8 cellular contexts compared by ENCODE assay signal in the genomic region with DNA sequence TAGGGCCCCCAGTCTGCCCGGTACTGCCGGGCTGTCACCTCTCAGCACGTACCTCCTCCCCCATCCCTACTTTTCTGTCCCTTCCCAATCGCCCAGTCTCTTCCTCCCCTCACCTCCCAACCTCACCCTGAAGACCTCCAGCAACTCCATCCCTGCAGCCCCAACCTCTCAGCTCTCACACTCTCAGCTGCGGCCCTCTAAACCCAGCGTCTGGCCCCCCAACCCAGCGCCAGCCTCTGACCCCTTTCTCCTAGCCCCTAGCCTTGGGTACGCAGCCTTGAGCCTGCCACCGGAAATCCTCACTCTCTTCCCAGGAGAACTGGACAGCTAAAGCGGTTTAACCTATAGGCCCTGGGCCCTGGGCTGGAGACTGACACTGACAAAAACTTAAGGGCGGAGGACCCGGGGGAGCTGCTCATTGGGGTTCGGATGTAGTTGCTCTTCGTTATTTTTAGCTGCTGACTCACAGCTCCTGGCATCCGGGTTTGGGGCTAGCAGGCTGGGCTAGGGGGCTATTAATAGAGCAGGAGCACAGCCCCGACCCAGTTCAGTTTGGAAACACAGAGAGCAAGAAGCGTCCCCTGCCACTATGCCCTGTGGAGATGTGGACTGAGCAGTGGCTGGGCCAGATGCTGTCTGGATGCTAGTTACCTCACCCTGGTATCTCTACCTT. TPM values are rescaled to one million over a fixed set of nuclear protein-coding genes. Genes with fewer than 3 reads are reported as not detected.
DNase-seq lines count a peak whose midpoint lies in the region; ATAC-seq and TF ChIP-seq lines count a peak whose summit lies in the region.

No MANE protein-coding gene starts in this region.

- H2AFZ ChIP-seq in osteoblast (ENCODE audit: low read length), result peak overlapping the region; percentile 61

- H3K36me3 ChIP-seq in Panc1 (ENCODE audit: control insufficient read depth, insufficient read depth, low read length) (no peaks in the 10 kb centered on the region), esophagus (ENCODE audit: control insufficient read depth in 2 of 2, insufficient read depth in 2 of 2, low read length in 1 of 2) (no peaks in the 10 kb centered on the region), osteoblast (ENCODE audit: insufficient read depth, low read length) (no peaks in the 10 kb centered on the region)

- H4K20me1 ChIP-seq in osteoblast (ENCODE audit: insufficient read depth, low read length), result no peaks in the 10 kb centered on the region

- no peaks in the 10 kb centered on the region for H3K79me2 ChIP-seq in osteoblast (ENCODE audit: insufficient read depth, low read length)

- no TSS peak for BruUV-seq in Panc1 (replicated peaks; lab: Mats Ljungman, UMichigan)

- no peaks in the 10 kb centered on the region for H3K27me3 ChIP-seq in Panc1 (ENCODE audit: control insufficient read depth, insufficient read depth, low read length)
- no peaks in the 10 kb centered on the region for H3K27me3 ChIP-seq in esophagus (ENCODE audit: control insufficient read depth in 1 of 2, insufficient read depth in 2 of 2, low read length in 2 of 2)
- H3K27me3 ChIP-seq in osteoblast (ENCODE audit: insufficient read depth, low read length), result no peaks in the 10 kb centered on the region

- H3K4me1 ChIP-seq in Panc1 (ENCODE audit: control insufficient read depth, insufficient read depth, low read length) (peaks cover 7% of the 10 kb centered on the region), esophagus (ENCODE audit: control insufficient read depth in 2 of 2, insufficient read depth in 2 of 2, low read length in 1 of 2) (peaks cover 0 to 5% of the 10 kb centered on the region in 2 donors), osteoblast (ENCODE audit: insufficient read depth, low read length) (peaks cover 15% of the 10 kb centered on the region)

- intact Hi-C loops in Panc1 (cut with micrococcal nuclease; ENCODE audit: unreplicated experiment), result no loop called here

- H3K27ac ChIP-seq in Panc1 (ENCODE audit: low read length) (peak overlapping the region; percentile 34; the same call in 1 of the 2 replicates), esophagus (ENCODE audit: low read depth in 2 of 2, low read length in 1 of 2) (peak overlapping the region in 1 of 2 donors; percentile 16), osteoblast (ENCODE audit: low read depth, low read length) (peak overlapping the region; percentile 16)

- no peak for ATAC-seq in Panc1
- no peak for ATAC-seq in HG03469 (IDR thresholded peaks at IDR 0.05; ENCODE audit: unreplicated experiment)
- ATAC-seq in HG03280 (IDR thresholded peaks at IDR 0.05; ENCODE audit: unreplicated experiment), result no peak

- H3K9me3 ChIP-seq in Panc1 (ENCODE audit: control insufficient read depth, insufficient read depth, low read depth, low read length), result no peaks in the 10 kb centered on the region
- no peaks in the 10 kb centered on the region for H3K9me3 ChIP-seq in esophagus (ENCODE audit: control insufficient read depth in 2 of 2, insufficient read depth in 1 of 2, low read depth in 1 of 2, low read length in 1 of 2)
- no peaks in the 10 kb centered on the region for H3K9me3 ChIP-seq in osteoblast (ENCODE audit: low read depth, low read length)

- DNase-seq in GM12865 (ENCODE audit: low read depth) (peak; percentile 51), Panc1 (ENCODE audit: low read depth, low spot score) (no peak), osteoblast (ENCODE audit: insufficient read length, low spot score, missing footprints) (peak; percentile 85), GM19238 (ENCODE audit: insufficient read length, low spot score) (no peak), epidermal melanocyte (ENCODE audit: insufficient read length, low spot score) (no peak)

- CTCF ChIA-PET in Panc1 (lab: Charles Lee), result interaction anchor here (0.7 to 1.0 kb wide), 2 partner anchors 17 to 878 kb away, joined by 3 to 16 read pairs; no protein-coding TSS in a partner anchor

- TF ChIP-seq CTCF in GM12865 (IDR thresholded peaks at IDR 0.05; ENCODE audit: insufficient read depth, low read depth, low read length, missing control alignments) (no peak), Panc1 (IDR thresholded peaks at IDR 0.05) (no peak), osteoblast (IDR thresholded peaks at IDR 0.05; ENCODE audit: extremely low read depth, low read depth, low read length) (no peak)

- H3K4me3 ChIP-seq in GM12865 (ENCODE audit: low read depth, low read length), result peak overlapping the region; percentile 62
- H3K4me3 ChIP-seq in Panc1 (ENCODE audit: low read depth in 2 of 2, low read length in 2 of 2), result peak overlapping the region; percentile 75 to 93
- H3K4me3 ChIP-seq in esophagus (ENCODE audit: low read depth in 1 of 2, low read length in 2 of 2), result peak overlapping the region; percentile 57 to 68
- peak overlapping the region; percentile 83 for H3K4me3 ChIP-seq in osteoblast (ENCODE audit: insufficient read depth, low read length)

- peak overlapping the region; percentile 92 for H3K4me2 ChIP-seq in osteoblast (ENCODE audit: insufficient read depth, low read length)

- WGBS in esophagus, 2 donors, result 20 to 45% methylated on average over 17 of the region's 17 CpGs

- POLR2A ChIA-PET in Panc1 (lab: Charles Lee), result interaction anchor here (0.6 kb wide), 1 partner anchor 267 kb away, joined by 3 read pairs; no protein-coding TSS in a partner anchor

- in situ Hi-C loops in Panc1 (cut with HindIII; ENCODE audit: low pct_unique_long_range_greater_than_20kb, low sequenced_read_pairs), result no loop called here

RNA-seq across cellular contexts. Expression of a gene that starts 9.6 kb away (rescaled TPM):
- total RNA-seq in Panc1 (2021; ENCODE audit: unreplicated experiment) (3.0 TPM), osteoblast (7.7 and 8.0 TPM in 2 replicates)
- polyA plus RNA-seq in Panc1 (2012; ENCODE audit: insufficient read length), result 3.5 TPM
- polyA plus RNA-seq in esophagus, result 10 to 100 TPM; 13.8 to 19.0 TPM

RNA-seq across cellular contexts. Expression of a gene that starts 11.9 kb away (rescaled TPM):
- total RNA-seq in Panc1 (2021; ENCODE audit: unreplicated experiment), result 0.33 TPM
- not detected for polyA plus RNA-seq in Panc1 (2012; ENCODE audit: insufficient read length)
- polyA plus RNA-seq in esophagus, result under 1 TPM; 0.28 to 0.34 TPM
- not detected in 2 replicates for total RNA-seq in osteoblast

Comparison
In these comparisons a context has a peak if more than half of its experiments do, and no peak if none do; other contexts are left out.
1. DNase-seq: peak in GM12865 (single experiment) and osteoblast (single experiment); none in Panc1 (single experiment), GM19238 (single experiment) and epidermal melanocyte (single experiment).
2. Peak in every context shown above with its lines, with median percentiles within 50 percentile points of each other: H3K4me3 ChIP-seq.